Comparison of ENCODE assay signal across 8 cellular contexts in genomic region chr4:109559625-109559982, GRCh38. TPM values are rescaled to one million over a fixed set of nuclear protein-coding genes. Genes with fewer than 3 reads are reported as not detected.
DNase-seq lines count a peak whose midpoint lies in the region; ATAC-seq and TF ChIP-seq lines count a peak whose summit lies in the region.

No MANE protein-coding gene starts in this region.

- no peaks in the 10 kb centered on the region for H3K9me3 ChIP-seq in osteoblast (ENCODE audit: low read depth, low read length)

- H3K36me3 ChIP-seq in osteoblast (ENCODE audit: insufficient read depth, low read length) = no peaks in the 10 kb centered on the region

- H3K27me3 ChIP-seq in osteoblast (ENCODE audit: insufficient read depth, low read length) = no peaks in the 10 kb centered on the region

- peak; percentile 33 for DNase-seq in HuH-7.5 (ENCODE audit: low spot score)
- peak; percentile 23 for DNase-seq in activated T-cell treated with anti-CD3 and anti-CD28 coated beads for 4 hours
- no peak for DNase-seq in fibroblast of the aortic adventitia (ENCODE audit: low read depth)
- DNase-seq in osteoblast (ENCODE audit: insufficient read length, low spot score, missing footprints) = peak; percentile 76
- no peak for DNase-seq in NCI-H510A (lab: John Stamatoyannopoulos, UW)
- no peak for DNase-seq in NCI-H524 (lab: John Stamatoyannopoulos, UW)

- H3K4me3 ChIP-seq in GM08714 (ENCODE audit: low read length) = peak overlapping the region; percentile 95
- peak overlapping the region; percentile 84 for H3K4me3 ChIP-seq in fibroblast of the aortic adventitia (ENCODE audit: low read depth, low read length)
- H3K4me3 ChIP-seq in osteoblast (ENCODE audit: insufficient read depth, low read length) = peak overlapping the region; percentile 88

- H2AFZ ChIP-seq in osteoblast (ENCODE audit: low read length) = peak overlapping the region; percentile 89

- ATAC-seq in GM21737 (IDR thresholded peaks at IDR 0.05; ENCODE audit: unreplicated experiment) = peak; percentile 25

- H4K20me1 ChIP-seq in osteoblast (ENCODE audit: insufficient read depth, low read length) = no peaks in the 10 kb centered on the region

- H3K4me1 ChIP-seq in osteoblast (ENCODE audit: insufficient read depth, low read length) = peaks cover 10% of the 10 kb centered on the region

- H3K4me2 ChIP-seq in osteoblast (ENCODE audit: insufficient read depth, low read length) = peak overlapping the region; percentile 88

- H3K79me2 ChIP-seq in osteoblast (ENCODE audit: insufficient read depth, low read length) = peaks cover 17% of the 10 kb centered on the region

- H3K27ac ChIP-seq in osteoblast (ENCODE audit: low read depth, low read length) = peak overlapping the region; percentile 41

- no peak for TF ChIP-seq CTCF in fibroblast of the aortic adventitia (IDR thresholded peaks at IDR 0.05; ENCODE audit: insufficient read depth, low read length)
- no peak for TF ChIP-seq CTCF in osteoblast (IDR thresholded peaks at IDR 0.05; ENCODE audit: extremely low read depth, low read depth, low read length)

RNA-seq across cellular contexts. Expression of gene MCUB, which starts 0.4 kb away (rescaled TPM):
- 32.5 and 49.3 TPM in 2 replicates for total RNA-seq in fibroblast of the aortic adventitia (ENCODE audit: low replicate concordance)
- total RNA-seq in osteoblast = 22.8 and 36.5 TPM in 2 replicates

Comparison
In these comparisons a context has a peak if more than half of its experiments do, and no peak if none do; other contexts are left out.
1. DNase-seq: peak in HuH-7.5 (single experiment), activated T-cell treated with anti-CD3 and anti-CD28 coated beads for 4 hours (single experiment) and osteoblast (single experiment); none in fibroblast of the aortic adventitia (single experiment), NCI-H510A (single experiment) and NCI-H524 (0 of 2).
2. Peak in every context shown above with its lines, with median percentiles within 50 percentile points of each other: H3K4me3 ChIP-seq.